2 cellular contexts compared by ENCODE assay signal in the genomic region with DNA sequence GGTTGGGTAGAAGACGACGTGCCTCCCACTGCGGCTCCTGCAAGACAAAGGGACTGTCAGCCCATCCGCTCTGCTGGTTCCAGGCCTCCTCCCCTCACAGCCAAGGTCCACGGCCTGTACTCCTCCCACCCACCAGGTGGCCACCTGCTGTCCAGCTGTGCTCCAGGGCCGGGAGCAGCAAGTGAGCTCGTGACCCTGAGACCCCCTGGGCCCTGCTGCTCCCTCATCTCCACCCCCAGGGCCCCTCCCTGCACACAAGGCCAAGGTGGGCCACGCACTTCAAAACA.
TF ChIP-seq lines count a peak whose summit lies in the region.

No MANE protein-coding gene starts in this region.

TF ChIP-seq in HCT116, 20 proteins besides CTCF, POLR2A, EP300 and RAD21:
- TF ChIP-seq, protein P1, sequence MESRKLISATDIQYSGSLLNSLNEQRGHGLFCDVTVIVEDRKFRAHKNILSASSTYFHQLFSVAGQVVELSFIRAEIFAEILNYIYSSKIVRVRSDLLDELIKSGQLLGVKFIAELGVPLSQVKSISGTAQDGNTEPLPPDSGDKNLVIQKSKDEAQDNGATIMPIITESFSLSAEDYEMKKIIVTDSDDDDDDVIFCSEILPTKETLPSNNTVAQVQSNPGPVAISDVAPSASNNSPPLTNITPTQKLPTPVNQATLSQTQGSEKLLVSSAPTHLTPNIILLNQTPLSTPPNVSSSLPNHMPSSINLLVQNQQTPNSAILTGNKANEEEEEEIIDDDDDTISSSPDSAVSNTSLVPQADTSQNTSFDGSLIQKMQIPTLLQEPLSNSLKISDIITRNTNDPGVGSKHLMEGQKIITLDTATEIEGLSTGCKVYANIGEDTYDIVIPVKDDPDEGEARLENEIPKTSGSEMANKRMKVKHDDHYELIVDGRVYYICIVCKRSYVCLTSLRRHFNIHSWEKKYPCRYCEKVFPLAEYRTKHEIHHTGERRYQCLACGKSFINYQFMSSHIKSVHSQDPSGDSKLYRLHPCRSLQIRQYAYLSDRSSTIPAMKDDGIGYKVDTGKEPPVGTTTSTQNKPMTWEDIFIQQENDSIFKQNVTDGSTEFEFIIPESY (IDR thresholded peaks at IDR 0.05; ENCODE audit: extremely low read depth, insufficient replicate concordance, low read length) = no peak
- no peak for TF ChIP-seq SP1 (IDR thresholded peaks at IDR 0.05; ENCODE audit: low read depth)
- no peak for TF ChIP-seq ZFX (IDR thresholded peaks at IDR 0.05)
- no peak for TF ChIP-seq EZH2 (IDR thresholded peaks at IDR 0.05)
- no peak for TF ChIP-seq YY1 (IDR thresholded peaks at IDR 0.05; ENCODE audit: extremely low read depth, insufficient replicate concordance, low read depth, low read length)
- TF ChIP-seq CEBPB (IDR thresholded peaks at IDR 0.05; ENCODE audit: low read depth) = no peak
- no peak for TF ChIP-seq TCF7L2 (IDR thresholded peaks at IDR 0.05; ENCODE audit: borderline replicate concordance, extremely low read depth, insufficient read depth, insufficient read length)
- TF ChIP-seq CBX3 (IDR thresholded peaks at IDR 0.05; ENCODE audit: low read depth) = no peak
- no peak for TF ChIP-seq REST (IDR thresholded peaks at IDR 0.05; ENCODE audit: low read depth)
- no peak for TF ChIP-seq POLR2AphosphoS5 (IDR thresholded peaks at IDR 0.05; ENCODE audit: low read depth, low read length)
- no peak for TF ChIP-seq SIN3A (IDR thresholded peaks at IDR 0.05; ENCODE audit: low read depth)
- TF ChIP-seq FOSL1 (IDR thresholded peaks at IDR 0.05; ENCODE audit: low read depth) = no peak
- no peak for TF ChIP-seq ZNF274 (IDR thresholded peaks at IDR 0.05; ENCODE audit: low read depth, low read length)
- TF ChIP-seq EZH2phosphoT487 (IDR thresholded peaks at IDR 0.05; ENCODE audit: borderline replicate concordance) = no peak
- TF ChIP-seq JUND (IDR thresholded peaks at IDR 0.05) = no peak
- no peak for TF ChIP-seq ELF1 (IDR thresholded peaks at IDR 0.05; ENCODE audit: borderline replicate concordance, low read depth)
- no peak for TF ChIP-seq ATF3 (IDR thresholded peaks at IDR 0.05)
- no peak for TF ChIP-seq MAX (IDR thresholded peaks at IDR 0.05)
TF ChIP-seq in HCT116: peak in this region for 0.

TF ChIP-seq in GM12878, 131 proteins besides CTCF, POLR2A, EP300 and RAD21:
- TF ChIP-seq, protein P2, sequence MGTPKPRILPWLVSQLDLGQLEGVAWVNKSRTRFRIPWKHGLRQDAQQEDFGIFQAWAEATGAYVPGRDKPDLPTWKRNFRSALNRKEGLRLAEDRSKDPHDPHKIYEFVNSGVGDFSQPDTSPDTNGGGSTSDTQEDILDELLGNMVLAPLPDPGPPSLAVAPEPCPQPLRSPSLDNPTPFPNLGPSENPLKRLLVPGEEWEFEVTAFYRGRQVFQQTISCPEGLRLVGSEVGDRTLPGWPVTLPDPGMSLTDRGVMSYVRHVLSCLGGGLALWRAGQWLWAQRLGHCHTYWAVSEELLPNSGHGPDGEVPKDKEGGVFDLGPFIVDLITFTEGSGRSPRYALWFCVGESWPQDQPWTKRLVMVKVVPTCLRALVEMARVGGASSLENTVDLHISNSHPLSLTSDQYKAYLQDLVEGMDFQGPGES (IDR thresholded peaks at IDR 0.05) = no peak
- TF ChIP-seq, protein P3, sequence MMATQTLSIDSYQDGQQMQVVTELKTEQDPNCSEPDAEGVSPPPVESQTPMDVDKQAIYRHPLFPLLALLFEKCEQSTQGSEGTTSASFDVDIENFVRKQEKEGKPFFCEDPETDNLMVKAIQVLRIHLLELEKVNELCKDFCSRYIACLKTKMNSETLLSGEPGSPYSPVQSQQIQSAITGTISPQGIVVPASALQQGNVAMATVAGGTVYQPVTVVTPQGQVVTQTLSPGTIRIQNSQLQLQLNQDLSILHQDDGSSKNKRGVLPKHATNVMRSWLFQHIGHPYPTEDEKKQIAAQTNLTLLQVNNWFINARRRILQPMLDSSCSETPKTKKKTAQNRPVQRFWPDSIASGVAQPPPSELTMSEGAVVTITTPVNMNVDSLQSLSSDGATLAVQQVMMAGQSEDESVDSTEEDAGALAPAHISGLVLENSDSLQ (IDR thresholded peaks at IDR 0.05) = no peak
- no peak for TF ChIP-seq DPF2 (IDR thresholded peaks at IDR 0.05)
- no peak for TF ChIP-seq NFIC (IDR thresholded peaks at IDR 0.05; ENCODE audit: low read depth, low read length)
- TF ChIP-seq, protein P4, sequence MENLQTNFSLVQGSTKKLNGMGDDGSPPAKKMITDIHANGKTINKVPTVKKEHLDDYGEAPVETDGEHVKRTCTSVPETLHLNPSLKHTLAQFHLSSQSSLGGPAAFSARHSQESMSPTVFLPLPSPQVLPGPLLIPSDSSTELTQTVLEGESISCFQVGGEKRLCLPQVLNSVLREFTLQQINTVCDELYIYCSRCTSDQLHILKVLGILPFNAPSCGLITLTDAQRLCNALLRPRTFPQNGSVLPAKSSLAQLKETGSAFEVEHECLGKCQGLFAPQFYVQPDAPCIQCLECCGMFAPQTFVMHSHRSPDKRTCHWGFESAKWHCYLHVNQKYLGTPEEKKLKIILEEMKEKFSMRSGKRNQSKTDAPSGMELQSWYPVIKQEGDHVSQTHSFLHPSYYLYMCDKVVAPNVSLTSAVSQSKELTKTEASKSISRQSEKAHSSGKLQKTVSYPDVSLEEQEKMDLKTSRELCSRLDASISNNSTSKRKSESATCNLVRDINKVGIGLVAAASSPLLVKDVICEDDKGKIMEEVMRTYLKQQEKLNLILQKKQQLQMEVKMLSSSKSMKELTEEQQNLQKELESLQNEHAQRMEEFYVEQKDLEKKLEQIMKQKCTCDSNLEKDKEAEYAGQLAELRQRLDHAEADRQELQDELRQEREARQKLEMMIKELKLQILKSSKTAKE (IDR thresholded peaks at IDR 0.05; ENCODE audit: low read depth, poor library complexity, severe bottlenecking) = no peak
- TF ChIP-seq BMI1 (IDR thresholded peaks at IDR 0.05; ENCODE audit: borderline replicate concordance) = no peak
- no peak for TF ChIP-seq PAX8 (IDR thresholded peaks at IDR 0.05)
- no peak for TF ChIP-seq CBX3 (IDR thresholded peaks at IDR 0.05; ENCODE audit: borderline replicate concordance, low read depth)
